ENCODE assay signal across 8 cellular contexts in the genomic region with DNA sequence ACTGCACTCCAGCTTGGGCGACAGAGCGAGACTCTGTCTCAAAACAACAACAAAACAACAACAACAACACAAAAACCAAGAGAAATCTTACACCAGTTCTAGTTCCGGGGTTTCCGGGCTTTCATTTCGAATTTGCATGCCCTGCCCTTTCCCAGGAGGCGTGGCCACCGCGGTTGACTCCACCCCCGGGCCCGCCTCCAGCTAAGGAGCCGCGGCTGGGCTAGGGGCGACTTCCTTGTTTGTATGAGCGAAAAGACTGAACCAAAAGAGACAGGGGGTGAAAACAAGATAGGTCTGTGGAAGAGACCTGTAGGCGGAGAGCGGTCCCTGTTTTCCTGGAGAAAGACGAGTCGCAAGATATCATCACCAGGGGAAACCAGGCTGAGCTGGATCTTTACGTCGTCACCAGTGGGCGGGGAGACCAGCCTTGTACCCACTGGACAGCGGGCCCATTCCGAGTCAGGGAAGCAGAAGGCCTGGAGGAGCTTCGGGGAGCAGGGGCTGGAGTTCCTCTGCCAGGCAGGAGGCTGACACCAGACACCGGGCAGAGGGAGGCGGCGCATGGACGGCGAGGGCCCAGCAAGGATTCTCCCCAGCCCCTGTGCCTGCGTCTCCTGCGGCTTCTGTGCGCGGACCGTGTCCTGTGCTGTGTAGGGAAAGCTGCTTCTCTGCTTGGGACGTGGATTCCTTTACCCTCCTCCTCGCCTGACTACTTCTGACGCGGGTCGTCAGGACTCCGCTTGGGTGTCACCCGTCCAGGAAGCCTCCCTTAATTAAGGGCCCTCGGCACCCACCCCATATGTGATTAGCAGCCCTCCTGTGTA. TPM values are rescaled to one million over a fixed set of nuclear protein-coding genes. Genes with fewer than 3 reads are reported as not detected.
DNase-seq lines count a peak whose midpoint lies in the region; ATAC-seq and TF ChIP-seq lines count a peak whose summit lies in the region.

No MANE protein-coding gene starts in this region.

- TF ChIP-seq EP300 in upper lobe of left lung (IDR thresholded peaks at IDR 0.05) = no peak

- H3K4me1 ChIP-seq in adrenal gland (replicated peaks in 1 of 2) (peaks cover 6 to 11% of the 10 kb centered on the region in 2 donors), heart right ventricle (peaks cover 0 to 21% (median 11%) of the 10 kb centered on the region in 9 donors), upper lobe of left lung (peaks cover 12 to 17% (median 14%) of the 10 kb centered on the region in 4 donors)

- peak; percentile 86 for DNase-seq in GM04504 (ENCODE audit: low read depth)
- DNase-seq in NCI-H1436 (lab: John Stamatoyannopoulos, UW) = peak; percentile 94
- peak; percentile 88 for DNase-seq in T follicular helper cell (ENCODE audit: low read depth)
- DNase-seq in adrenal gland = peak; percentile 91 to 97 (median 96)
- DNase-seq in heart right ventricle = peak; percentile 88 to 92
- DNase-seq in posterior vena cava (ENCODE audit: low spot score) = peak; percentile 97
- peak; percentile 95 to 97 for DNase-seq in upper lobe of left lung

- no peaks in the 10 kb centered on the region for H3K9me3 ChIP-seq in adrenal gland (replicated peaks in 1 of 3)
- no peaks in the 10 kb centered on the region for H3K9me3 ChIP-seq in heart right ventricle
- H3K9me3 ChIP-seq in upper lobe of left lung = no peaks in the 10 kb centered on the region

- peak overlapping the region; percentile 28 to 70 (median 60) for H3K4me3 ChIP-seq in adrenal gland
- peak overlapping the region; percentile 53 to 75 (median 66) for H3K4me3 ChIP-seq in heart right ventricle
- peak overlapping the region; percentile 53 to 66 (median 58) for H3K4me3 ChIP-seq in upper lobe of left lung

- peak; percentile 95 to 98 for TF ChIP-seq POLR2A in adrenal gland (IDR thresholded peaks at IDR 0.05)
- peak; percentile 86 to 99 (median 92) for TF ChIP-seq POLR2A in upper lobe of left lung (IDR thresholded peaks at IDR 0.05)

- no peaks in the 10 kb centered on the region for H3K27me3 ChIP-seq in adrenal gland
- H3K27me3 ChIP-seq in heart right ventricle = no peaks in the 10 kb centered on the region
- H3K27me3 ChIP-seq in upper lobe of left lung = no peaks in the 10 kb centered on the region

- TF ChIP-seq CTCF in adrenal gland (IDR thresholded peaks at IDR 0.05) = peak in 1 of 6 experiments; percentile 5
- TF ChIP-seq CTCF in heart right ventricle (IDR thresholded peaks at IDR 0.05) = no peak
- peak in 2 of 6 experiments; percentile 14 to 28 for TF ChIP-seq CTCF in upper lobe of left lung (IDR thresholded peaks at IDR 0.05)

- H3K36me3 ChIP-seq in adrenal gland (replicated peaks in 1 of 2) (no peaks in the 10 kb centered on the region), heart right ventricle (no peaks in the 10 kb centered on the region), upper lobe of left lung (no peaks in the 10 kb centered on the region)

- peak; percentile 83 for ATAC-seq in HG02642 (IDR thresholded peaks at IDR 0.05; ENCODE audit: poor library complexity, unreplicated experiment)
- ATAC-seq in heart right ventricle = peak; percentile 90 to 95 (median 92)
- peak; percentile 94 to 95 for ATAC-seq in upper lobe of left lung (ENCODE audit: low FRiP score in 2 of 2)

- intact Hi-C loops in adrenal gland (cut with DNase I) = no loop called here
- intact Hi-C loops in heart right ventricle (cut with DNase I) = loop anchor here in 8 of 10 donors (1.0 to 2.0 kb wide), 4 partner anchors 19 to 28 kb away; no protein-coding TSS in a partner anchor
- intact Hi-C loops in posterior vena cava (cut with DNase I) = no loop called here

- 0 to 1% (median 0%) methylated on average over 30 to 42 of the region's 42 CpGs for WGBS in adrenal gland, 4 donors
- 1% methylated on average over 42 of the region's 42 CpGs for WGBS in heart right ventricle, 2 donors
- 1% methylated on average over 28 to 39 of the region's 42 CpGs for WGBS in upper lobe of left lung, 2 donors

- H3K27ac ChIP-seq in adrenal gland = peak overlapping the region; percentile 95 to 100 (median 98)
- H3K27ac ChIP-seq in heart right ventricle = peak overlapping the region; percentile 93 to 99 (median 98)
- peak overlapping the region; percentile 97 to 100 (median 98) for H3K27ac ChIP-seq in upper lobe of left lung

RNA-seq across cellular contexts. Expression of a gene that starts 10.4 kb away (rescaled TPM):
- total RNA-seq in adrenal gland = 1 to 10 TPM; 2.4 to 7.1 (median 5.7) TPM
- 1 to 10 TPM; 2.8 to 8.3 (median 3.2) TPM for polyA plus RNA-seq in adrenal gland
- 1 to 10 TPM; 2.5 to 6.9 (median 3.9) TPM for total RNA-seq in heart right ventricle
- 10 to 100 TPM in 1 of 2 donors, 1 to 10 TPM in 1; 7.8 to 13.5 TPM for polyA plus RNA-seq in heart right ventricle
- 10 to 100 TPM; 16.1 to 24.3 TPM for total RNA-seq in posterior vena cava
- 10 to 100 TPM in 2 of 6 donors, 1 to 10 TPM in 4; 6.5 to 24.2 (median 9.4) TPM for total RNA-seq in upper lobe of left lung

Comparison
In these comparisons a context has a peak if more than half of its experiments do, and no peak if none do; other contexts are left out.
1. Peak in every context shown above with its lines: DNase-seq, ATAC-seq, H3K4me3 ChIP-seq and H3K27ac ChIP-seq.
2. intact Hi-C loops: an anchor here in heart right ventricle (1.0 to 2.0 kb wide); none called in adrenal gland and posterior vena cava.